ENCODE assay signal across 29 cellular contexts in the genomic region with DNA sequence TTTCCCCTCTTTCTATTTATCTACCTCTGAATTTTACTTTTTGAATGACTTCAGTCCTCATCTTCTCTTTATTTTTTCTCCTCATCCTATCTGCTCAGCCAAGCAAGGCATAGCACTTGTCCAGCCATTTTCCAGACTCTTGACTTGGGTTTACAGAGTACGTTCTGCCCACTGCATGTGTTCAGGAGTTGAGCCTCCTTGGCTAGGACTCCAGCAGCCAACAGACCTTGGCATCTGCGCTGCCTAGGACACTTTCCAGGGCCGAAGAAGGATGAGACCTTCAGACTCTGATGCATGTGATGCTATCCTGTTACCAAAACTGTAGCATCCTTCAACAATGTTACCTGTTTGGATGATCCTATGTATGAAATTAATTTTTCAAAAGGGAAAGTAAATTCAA.
"Had no signal": no experiment of that assay in that cellular context is flagged by ENCODE, and none has a peak within 500 bp of the region (broad histone marks: within the 10 kb centered on the region; RNA-seq: fewer than 3 reads in every experiment).

No MANE protein-coding gene starts in this region.

- H3K27ac Mint-ChIP-seq: activated CD4-positive, alpha-beta memory T cell treated with anti-CD3 and anti-CD28 coated beads, Interleukin-2, amount 10 ng/mL, durations not matched to agents 7 days and 5 days; activated CD4-positive, alpha-beta T cell treated with anti-CD3 and anti-CD28 coated beads, Interleukin-2, amount 10 ng/mL, durations not matched to agents 7 days and 5 days; activated naive CD4-positive, alpha-beta T cell treated with anti-CD3 and anti-CD28 coated beads, Interleukin-2, amount 10 ng/mL, durations not matched to agents 7 days and 5 days; activated T-cell treated with anti-CD3 and anti-CD28 coated beads, Interleukin-2, amount 50 U/mL, for 24 hours; activated T-cell treated with anti-CD3 and anti-CD28 coated beads, Interleukin-2, amount 50 U/mL, for 72 hours; effector memory CD8-positive, alpha-beta T cell had no signal

- H3K27ac ChIP-seq: adrenal gland, body of pancreas, epithelial cell of prostate, esophagus squamous epithelium, gastroesophageal sphincter had no signal

- H3K4me3 Mint-ChIP-seq: activated CD4-positive, alpha-beta memory T cell treated with anti-CD3 and anti-CD28 coated beads, Interleukin-2, amount 10 ng/mL, durations not matched to agents 7 days and 5 days; activated CD4-positive, alpha-beta T cell treated with anti-CD3 and anti-CD28 coated beads, Interleukin-2, amount 10 ng/mL, durations not matched to agents 7 days and 5 days; activated naive CD4-positive, alpha-beta T cell treated with anti-CD3 and anti-CD28 coated beads, Interleukin-2, amount 10 ng/mL, durations not matched to agents 7 days and 5 days; activated T-cell treated with anti-CD3 and anti-CD28 coated beads, Interleukin-2, amount 50 U/mL, for 24 hours; activated T-cell treated with anti-CD3 and anti-CD28 coated beads, Interleukin-2, amount 50 U/mL, for 72 hours; effector memory CD8-positive, alpha-beta T cell had no signal

- DNase-seq: activated CD4-positive, alpha-beta memory T cell treated with anti-CD3 and anti-CD28 coated beads, Interleukin-2, amount 10 ng/mL, durations not matched to agents 7 days and 5 days; activated CD4-positive, alpha-beta T cell treated with anti-CD3 and anti-CD28 coated beads for 1 hour; activated CD4-positive, alpha-beta T cell treated with anti-CD3 and anti-CD28 coated beads for 4 hours; activated CD4-positive, alpha-beta T cell treated with anti-CD3 and anti-CD28 coated beads, Interleukin-2, amount 10 ng/mL, durations not matched to agents 7 days and 5 days; activated CD4-positive, alpha-beta T cell treated with anti-CD3 and anti-CD28 coated beads, Interleukin-2, amount 50 U/mL, for 4 hours; activated CD8-positive, alpha-beta memory T cell treated with anti-CD3 and anti-CD28 coated beads, Interleukin-2, amount 50 U/mL, for 48 hours; activated gamma-delta T cell; activated naive CD4-positive, alpha-beta T cell; activated naive CD4-positive, alpha-beta T cell treated with anti-CD3 and anti-CD28 coated beads, Interleukin-2, amount 10 ng/mL, durations not matched to agents 7 days and 5 days; activated T-cell treated with anti-CD3 and anti-CD28 coated beads for 4 hours; activated T-cell treated with anti-CD3 and anti-CD28 coated beads, Interleukin-2, amount 50 U/mL, for 24 hours; activated T-cell treated with anti-CD3 and anti-CD28 coated beads, Interleukin-2, amount 50 U/mL, for 72 hours; adrenal gland; amygdala; aorta; body of pancreas; caudate nucleus; cortex of kidney; dermis blood vessel endothelial cell; effector CD4-positive, alpha-beta T cell; effector memory CD8-positive, alpha-beta T cell; esophagus squamous epithelium; foreskin melanocyte; T-helper 2 cell had no signal

- H3K4me3 ChIP-seq: adrenal gland, body of pancreas, esophagus squamous epithelium, gastroesophageal sphincter had no signal

- H3K36me3 ChIP-seq: adrenal gland, esophagus squamous epithelium, gastroesophageal sphincter had no signal

- ATAC-seq: activated naive CD4-positive, alpha-beta T cell treated with anti-CD3 and anti-CD28 coated beads, Interleukin-2, amount 50 U/mL, for 72 hours; activated T-cell treated with anti-CD3 and anti-CD28 coated beads, Interleukin-2, amount 50 U/mL, for 72 hours; body of pancreas; effector memory CD8-positive, alpha-beta T cell; gastroesophageal sphincter had no signal

- H3K4me1 ChIP-seq: adrenal gland, body of pancreas, gastroesophageal sphincter had no signal

- H3K27me3 ChIP-seq: adrenal gland, body of pancreas, gastroesophageal sphincter had no signal

- FAIRE-seq: colon, endothelial cell of umbilical vein had no signal

- H3K9me3 Mint-ChIP-seq: activated CD4-positive, alpha-beta memory T cell treated with anti-CD3 and anti-CD28 coated beads, Interleukin-2, amount 10 ng/mL, durations not matched to agents 7 days and 5 days; activated T-cell treated with anti-CD3 and anti-CD28 coated beads, Interleukin-2, amount 50 U/mL, for 24 hours; effector memory CD8-positive, alpha-beta T cell had no signal

- H3K9me3 ChIP-seq: adrenal gland, body of pancreas, esophagus squamous epithelium, gastroesophageal sphincter had no signal

- H3K36me3 Mint-ChIP-seq: activated naive CD4-positive, alpha-beta T cell treated with anti-CD3 and anti-CD28 coated beads, Interleukin-2, amount 10 ng/mL, durations not matched to agents 7 days and 5 days; activated naive CD4-positive, alpha-beta T cell treated with anti-CD3 and anti-CD28 coated beads, Interleukin-2, amount 50 U/mL, for 72 hours had no signal
